20 cellular contexts compared by ENCODE assay signal in genomic region chr13:110373617-110374016, GRCh38.
"Had no signal": no experiment of that assay in that cellular context is flagged by ENCODE, and none has a peak within 500 bp of the region (broad histone marks: within the 10 kb centered on the region; RNA-seq: fewer than 3 reads in every experiment).

No MANE protein-coding gene starts in this region.

- H3K27ac ChIP-seq: dorsolateral prefrontal cortex, left lung, ovary, right lobe of liver had no signal

- H3K27me3 ChIP-seq: left lung, ovary, right lobe of liver had no signal

- ATAC-seq: activated CD8-positive, alpha-beta T cell treated with anti-CD3 and anti-CD28 coated beads for 36 hours; activated T-cell treated with anti-CD3 and anti-CD28 coated beads, Interleukin-2, amount 50 U/mL, for 4 hours; left lung; mucosa of descending colon; naive thymus-derived CD4-positive, alpha-beta T cell; right lobe of liver; SK-N-SH treated with all-trans-retinoic acid at 6 μM for 48 hours; stimulated activated effector memory CD8-positive, alpha-beta T cell treated with anti-CD3 and anti-CD28 coated beads, Interleukin-12 subunit alpha, Interleukin-12 subunit beta, amount 100 ng/mL, for 72 hours had no signal

- H3K9me3 ChIP-seq: left lung, mucosa of descending colon, ovary, right lobe of liver, stomach had no signal

- H3K4me1 ChIP-seq: right lobe of liver had no signal

- H3K36me3 ChIP-seq: left lung, ovary, right lobe of liver, stomach had no signal

- H3K4me3 ChIP-seq: dorsolateral prefrontal cortex, left lung, mucosa of descending colon, ovary, right lobe of liver, stomach had no signal

- H3K9me3 Mint-ChIP-seq: activated CD4-positive, alpha-beta T cell treated with anti-CD3 and anti-CD28 coated beads, Interleukin-2, amount 10 ng/mL, durations not matched to agents 24 days and 14 days; activated CD8-positive, alpha-beta T cell treated with anti-CD3 and anti-CD28 coated beads for 36 hours; activated naive CD4-positive, alpha-beta T cell treated with anti-CD3 and anti-CD28 coated beads, Interleukin-2, amount 10 ng/mL, durations not matched to agents 7 days and 5 days; activated T-cell treated with anti-CD3 and anti-CD28 coated beads, Interleukin-2, amount 50 U/mL, for 4 hours; naive thymus-derived CD4-positive, alpha-beta T cell; stimulated activated effector memory CD8-positive, alpha-beta T cell treated with anti-CD3 and anti-CD28 coated beads, Interleukin-12 subunit alpha, Interleukin-12 subunit beta, amount 100 ng/mL, for 72 hours had no signal

- H3K27ac Mint-ChIP-seq: activated CD4-positive, alpha-beta T cell treated with anti-CD3 and anti-CD28 coated beads, Interleukin-2, amount 10 ng/mL, durations not matched to agents 24 days and 14 days; activated CD8-positive, alpha-beta T cell treated with anti-CD3 and anti-CD28 coated beads for 36 hours; activated naive CD4-positive, alpha-beta T cell treated with anti-CD3 and anti-CD28 coated beads, Interleukin-2, amount 10 ng/mL, durations not matched to agents 7 days and 5 days; naive thymus-derived CD4-positive, alpha-beta T cell; stimulated activated effector memory CD8-positive, alpha-beta T cell treated with anti-CD3 and anti-CD28 coated beads, Interleukin-12 subunit alpha, Interleukin-12 subunit beta, amount 100 ng/mL, for 72 hours had no signal

- H3K36me3 Mint-ChIP-seq: activated naive CD4-positive, alpha-beta T cell treated with anti-CD3 and anti-CD28 coated beads, Interleukin-2, amount 10 ng/mL, durations not matched to agents 7 days and 5 days; naive thymus-derived CD4-positive, alpha-beta T cell; stimulated activated effector memory CD8-positive, alpha-beta T cell treated with anti-CD3 and anti-CD28 coated beads, Interleukin-12 subunit alpha, Interleukin-12 subunit beta, amount 100 ng/mL, for 72 hours had no signal

- DNase-seq: activated CD4-positive, alpha-beta T cell treated with anti-CD3 and anti-CD28 coated beads, Interleukin-2, amount 10 ng/mL, durations not matched to agents 24 days and 14 days; activated CD4-positive, CD25-positive, alpha-beta regulatory T cell; activated CD8-positive, alpha-beta T cell treated with anti-CD3 and anti-CD28 coated beads for 36 hours; activated naive CD4-positive, alpha-beta T cell treated with anti-CD3 and anti-CD28 coated beads, Interleukin-2, amount 10 ng/mL, durations not matched to agents 7 days and 5 days; activated T-cell treated with anti-CD3 and anti-CD28 coated beads, Interleukin-2, amount 50 U/mL, for 4 hours; dorsolateral prefrontal cortex; foreskin melanocyte; hypothalamus; kidney; left lung; mucosa of descending colon; naive thymus-derived CD4-positive, alpha-beta T cell; ovary; right lobe of liver; stimulated activated CD4-positive, alpha-beta T cell treated with anti-CD3 and anti-CD28 coated beads, Interleukin-4, amount 100 ng/mL, for 24 hours; stomach; T-helper 1 cell; T-helper 9 cell had no signal
